8 cellular contexts compared by ENCODE assay signal in the genomic region with DNA sequence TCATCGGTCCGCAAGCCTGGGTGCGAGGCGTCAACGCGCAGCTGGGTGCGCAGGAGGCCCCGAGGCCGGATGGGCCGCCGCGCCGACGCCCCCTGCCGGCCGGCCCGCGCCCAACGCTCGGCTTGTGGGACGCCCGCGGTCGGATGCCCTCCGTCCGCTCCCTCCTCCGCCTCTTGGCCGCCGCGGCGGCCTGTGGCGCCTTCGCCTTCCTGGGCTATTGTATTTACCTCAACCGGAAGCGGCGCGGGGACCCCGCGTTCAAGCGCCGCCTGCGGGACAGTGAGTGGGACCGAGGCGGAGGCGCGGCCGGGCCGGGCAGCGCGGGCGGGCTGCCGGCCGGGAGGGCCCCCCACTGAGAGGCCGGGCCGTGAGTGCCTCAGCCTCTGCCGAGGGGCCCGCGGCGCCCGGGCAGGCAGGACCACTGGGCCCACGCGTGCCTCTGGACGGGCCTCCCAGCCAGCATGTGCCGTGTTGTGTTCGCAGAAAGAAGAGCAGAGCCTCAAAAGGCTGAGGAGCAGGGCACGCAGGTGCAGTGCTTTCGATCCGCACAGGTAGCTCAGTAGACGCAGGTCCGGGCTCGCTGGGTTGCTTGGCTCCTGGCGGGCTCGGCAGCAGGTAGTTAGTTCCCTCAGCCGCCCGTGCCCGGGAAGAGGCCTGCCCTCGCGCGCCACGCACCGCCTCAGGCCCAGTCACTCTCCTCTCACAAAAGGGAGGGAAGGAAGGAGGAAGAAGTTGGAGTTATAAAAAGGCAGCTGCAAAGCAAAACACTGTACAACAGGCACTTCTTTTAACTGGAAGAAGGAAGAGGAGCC. TPM values are rescaled to one million over a fixed set of nuclear protein-coding genes. Genes with fewer than 3 reads are reported as not detected.
DNase-seq lines count a peak whose midpoint lies in the region; ATAC-seq, FAIRE-seq and TF ChIP-seq lines count a peak whose summit lies in the region.

TSS of gene TOMM20L (plus strand) at position 116 of the 812 bp plus-strand sequence. CDS start at position 144, 28 bp downstream.

- 4% methylated on average over 64 of the region's 81 CpGs; no CpG with 5 or more reads in 1 of the 2 experiments for WGBS in H1 (ENCODE audit: extremely low coverage in 1 of 2, insufficient coverage in 1 of 2, insufficient read length in 1 of 2, insufficient replicate concordance in 2 of 2, low coverage in 1 of 2, low lambda C conversion rate in 2 of 2, missing lambda C conversion rate in 1 of 2), 2 experiments
- WGBS in mesodermal cell (ENCODE audit: insufficient coverage in 2 of 2), 2 experiments: 4 to 6% methylated on average over 51 to 62 of the region's 81 CpGs

- H3K4me2 ChIP-seq in H1 (ENCODE audit: insufficient read depth in 1 of 2, low read depth in 2 of 2, low read length in 2 of 2): peak within 1 kb of the TSS; percentile 81 to 96

- peak in 1 of 2 experiments; percentile 62; a peak in 1 of 3 replicates for TF ChIP-seq POLR2A in H1 (IDR thresholded peaks at IDR 0.05; ENCODE audit: control extremely low read depth in 1 of 2, low read depth in 2 of 2, low read length in 2 of 2)

- DNase-seq in AG08395 (ENCODE audit: low spot score) (peak; percentile 86), NCI-H226 (peak; percentile 44), H1 (ENCODE audit: low read depth in 1 of 2, low spot score in 2 of 2) (peak; percentile 53 to 90)
- DNase-seq in activated CD8-positive, alpha-beta memory T cell treated with anti-CD3 and anti-CD28 coated beads for 48 hours (ENCODE audit: low read depth in 2 of 3, low spot score in 2 of 3): peak; percentile 38 to 62 (median 42)
- DNase-seq in stimulated activated CD8-positive, alpha-beta memory T cell treated with anti-CD3 and anti-CD28 coated beads, Interleukin-15, amount 100 ng/mL, for 4 hours (ENCODE audit: low read depth in 2 of 2): peak; percentile 28 to 53

- no peak within 1 kb of the TSS for H2AK5ac ChIP-seq in H1 (ENCODE audit: low read depth, low read length)

- H2AFZ ChIP-seq in H1 (ENCODE audit: low read length): peak within 1 kb of the TSS; percentile 99

- H2BK5ac ChIP-seq in H1 (ENCODE audit: low read depth, low read length): peak within 1 kb of the TSS; percentile 93

- peak in 1 of 2 experiments; percentile 64; a peak in 1 of 3 replicates for TF ChIP-seq EP300 in H1 (IDR thresholded peaks at IDR 0.05; ENCODE audit: borderline replicate concordance in 1 of 2, low read depth in 2 of 2, low read length in 2 of 2)

- H3K4me1 ChIP-seq in H1 (replicated peaks in 1 of 4; ENCODE audit: control insufficient read depth in 3 of 4, insufficient read depth in 4 of 4, low read length in 3 of 4) (peaks cover 4 to 14% (median 7%) of the 10 kb centered on the region in 4 experiments; a peak in 6 of 7 replicates), mesodermal cell (ENCODE audit: control insufficient read depth, insufficient read depth, low read length, poor library complexity, severe bottlenecking) (no peaks in the 10 kb centered on the region)

- H2BK15ac ChIP-seq in H1 (ENCODE audit: low read length): peak within 1 kb of the TSS; percentile 89; the same call in 1 of the 2 replicates

- H3K9ac ChIP-seq in H1 (replicated peaks in 1 of 4; ENCODE audit: extremely low read depth in 1 of 4, low read depth in 3 of 4, low read length in 3 of 4): peak within 1 kb of the TSS; percentile 68 to 73 (median 72)

- peak; percentile 83 to 91 (median 89) for TF ChIP-seq CTCF in H1 (IDR thresholded peaks at IDR 0.05; ENCODE audit: control extremely low read depth in 1 of 3, insufficient read depth in 1 of 3, low read depth in 1 of 3, low read length in 3 of 3)

- H4K8ac ChIP-seq in H1 (ENCODE audit: extremely low read depth, insufficient read depth, low read length): peak within 1 kb of the TSS; percentile 95

- H2BK120ac ChIP-seq in H1 (replicated peaks; ENCODE audit: low read depth, low read length): peak within 1 kb of the TSS; percentile 92

- H3K36me3 ChIP-seq in H1 (ENCODE audit: control insufficient read depth in 2 of 4, insufficient read depth in 4 of 4, low read length in 3 of 4) (no peaks in the 10 kb centered on the region), mesodermal cell (ENCODE audit: control insufficient read depth, insufficient read depth, low read length) (no peaks in the 10 kb centered on the region)

- peak within 1 kb of the TSS; percentile 97 for H3K4ac ChIP-seq in H1 (replicated peaks; ENCODE audit: insufficient read length, low read depth, low read length)

- no peak within 1 kb of the TSS for H3K14ac ChIP-seq in H1 (ENCODE audit: insufficient read length)

- peak within 1 kb of the TSS; percentile 59 for H3K56ac ChIP-seq in H1 (replicated peaks; ENCODE audit: insufficient read length, low read depth, low read length)

- H3K9me3 ChIP-seq in H1 (ENCODE audit: insufficient read depth in 2 of 2, low read depth in 1 of 2, low read length in 1 of 2) (no peaks in the 10 kb centered on the region), mesodermal cell (ENCODE audit: control insufficient read depth, low read length) (no peaks in the 10 kb centered on the region)

- no peaks in the 10 kb centered on the region for H3K79me2 ChIP-seq in H1 (ENCODE audit: control insufficient read depth in 1 of 2, insufficient read depth in 2 of 2, low read length in 2 of 2)

- no peak for FAIRE-seq in H1 (lab: Jason Lieb, UNC)

- CTCF ChIA-PET in H1 (lab: Charles Lee; ENCODE audit: partially characterized antibody): interaction anchor here (0.5 to 2.5 kb wide), 8 partner anchors 10 to 92 kb away, joined by 3 to 9 read pairs (median 4); partner anchors contain the start of genes KIAA0586 and TIMM9

- H3K4me3 ChIP-seq in H1 (ENCODE audit: extremely low read depth in 1 of 4, insufficient read depth in 2 of 4, low read depth in 3 of 4, low read length in 4 of 4): peak within 1 kb of the TSS; percentile 51 to 68 (median 58)
- H3K4me3 ChIP-seq in mesodermal cell (ENCODE audit: extremely low read depth, insufficient read depth, low read length, poor library complexity, severe bottlenecking): peak within 1 kb of the TSS; percentile 31

- peak in 1 of 2 experiments; percentile 53; a peak in 1 of 4 replicates for TF ChIP-seq RAD21 in H1 (IDR thresholded peaks at IDR 0.05 in 1 of 2, conservative IDR thresholded peaks at IDR 0.05 in 1 of 2; ENCODE audit: low read depth in 2 of 2, low read length in 2 of 2)

- ATAC-seq in GM18520 (IDR thresholded peaks at IDR 0.05; ENCODE audit: unreplicated experiment) (peak; percentile 82), HG03060 (IDR thresholded peaks at IDR 0.05; ENCODE audit: low read depth, unreplicated experiment) (peak; percentile 79)

- peak within 1 kb of the TSS; percentile 97 for H2BK12ac ChIP-seq in H1 (ENCODE audit: low read depth, low read length)

- peaks cover 7% of the 10 kb centered on the region; the same call in 1 of the 2 replicates for H3K23me2 ChIP-seq in H1 (ENCODE audit: low read depth, low read length)

- H3K27ac ChIP-seq in H1 (ENCODE audit: low read depth, low read length): peak within 1 kb of the TSS; percentile 69
- no peak within 1 kb of the TSS for H3K27ac ChIP-seq in mesodermal cell (ENCODE audit: low read depth, low read length, severe bottlenecking)

- peaks cover 0 to 9% (median 6%) of the 10 kb centered on the region in 4 experiments; a peak in 5 of 7 replicates for H3K27me3 ChIP-seq in H1 (replicated peaks in 1 of 4; ENCODE audit: control insufficient read depth in 3 of 4, extremely low read depth in 1 of 4, insufficient read depth in 3 of 4, low read length in 3 of 4)

- H3K18ac ChIP-seq in H1 (ENCODE audit: extremely low read depth, low read length): peak within 1 kb of the TSS; percentile 98

- peak within 1 kb of the TSS; percentile 98 for H4K91ac ChIP-seq in H1 (replicated peaks; ENCODE audit: insufficient read length, low read length)

- peak within 1 kb of the TSS; percentile 97 for H4K5ac ChIP-seq in H1 (ENCODE audit: insufficient read length, low read depth, low read length)

- H2BK20ac ChIP-seq in H1 (ENCODE audit: low read length): no peak within 1 kb of the TSS

- peak within 1 kb of the TSS; percentile 85 for H3K23ac ChIP-seq in H1 (ENCODE audit: insufficient read length)

- no peaks in the 10 kb centered on the region for H4K20me1 ChIP-seq in H1 (replicated peaks in 1 of 2; ENCODE audit: control insufficient read depth in 1 of 2, insufficient read depth in 2 of 2, low read length in 2 of 2)

- H3K79me1 ChIP-seq in H1 (ENCODE audit: low read depth, low read length): no peaks in the 10 kb centered on the region

- POLR2A ChIA-PET in H1 (lab: Charles Lee; ENCODE audit: partially characterized antibody): interaction anchor here (0.6 to 3.8 kb wide), 7 partner anchors 30 to 288 kb away, joined by 3 to 23 read pairs (median 4); partner anchors contain the start of genes ARID4A, KIAA0586 and TIMM9

TF ChIP-seq in H1, 55 proteins besides CTCF, POLR2A, EP300 and RAD21 (continues in another document):
- peak; percentile 83 for TF ChIP-seq E2F6 (IDR thresholded peaks at IDR 0.05)
- TF ChIP-seq, protein P1, sequence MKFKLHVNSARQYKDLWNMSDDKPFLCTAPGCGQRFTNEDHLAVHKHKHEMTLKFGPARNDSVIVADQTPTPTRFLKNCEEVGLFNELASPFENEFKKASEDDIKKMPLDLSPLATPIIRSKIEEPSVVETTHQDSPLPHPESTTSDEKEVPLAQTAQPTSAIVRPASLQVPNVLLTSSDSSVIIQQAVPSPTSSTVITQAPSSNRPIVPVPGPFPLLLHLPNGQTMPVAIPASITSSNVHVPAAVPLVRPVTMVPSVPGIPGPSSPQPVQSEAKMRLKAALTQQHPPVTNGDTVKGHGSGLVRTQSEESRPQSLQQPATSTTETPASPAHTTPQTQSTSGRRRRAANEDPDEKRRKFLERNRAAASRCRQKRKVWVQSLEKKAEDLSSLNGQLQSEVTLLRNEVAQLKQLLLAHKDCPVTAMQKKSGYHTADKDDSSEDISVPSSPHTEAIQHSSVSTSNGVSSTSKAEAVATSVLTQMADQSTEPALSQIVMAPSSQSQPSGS (IDR thresholded peaks at IDR 0.05; ENCODE audit: low read length): no peak
- no peak for TF ChIP-seq RXRA (IDR thresholded peaks at IDR 0.05; ENCODE audit: insufficient read depth, low read depth, low read length)

RNA-seq across cellular contexts. Expression of gene TOMM20L, which starts in this region (rescaled TPM):
- not detected in 2 replicates for total RNA-seq in H1 (2021; fragmentation: NEBNext Ultra II Directional; extraction: Animal tissue kit (Norgen Biotek cat#: 25700))
- not detected in 2 replicates for polyA plus RNA-seq in H1 (2011; rRNA removed)
- polyA plus RNA-seq in H1 (2011; cell fraction: cytosol; rRNA removed): not detected
- not detected for polyA plus RNA-seq in H1 (2011; cell fraction: nucleus; rRNA removed)
- polyA plus RNA-seq in H1 (2012, experiment 1 of 2): not detected in 4 replicates
- not detected for polyA plus RNA-seq in H1 (2012, experiment 2 of 2)
- 0.14 TPM for polyA plus RNA-seq in H1 (2013, experiment 1 of 2)
- polyA plus RNA-seq in H1 (2013, experiment 2 of 2): not detected
- polyA minus RNA-seq in H1 (2011; rRNA and poly(A)+ RNA removed): not detected in 2 replicates
- not detected for polyA minus RNA-seq in H1 (2011; cell fraction: cytosol; rRNA and poly(A)+ RNA removed)
- polyA minus RNA-seq in H1 (2011; cell fraction: nucleus; rRNA and poly(A)+ RNA removed): not detected
- not detected for polyA plus RNA-seq in mesodermal cell (2013, experiment 1 of 2)
- polyA plus RNA-seq in mesodermal cell (2013, experiment 2 of 2): not detected

Comparison
In these comparisons a context has a peak if more than half of its experiments do, and no peak if none do; other contexts are left out.
1. Peak in DNase-seq, H3K4me3 ChIP-seq, H3K27ac ChIP-seq, H3K9ac ChIP-seq and H3K4me2 ChIP-seq in H1; RNA of the gene not detected or under 1 TPM.